ENCODE assay signal across 17 cellular contexts in the genomic region with DNA sequence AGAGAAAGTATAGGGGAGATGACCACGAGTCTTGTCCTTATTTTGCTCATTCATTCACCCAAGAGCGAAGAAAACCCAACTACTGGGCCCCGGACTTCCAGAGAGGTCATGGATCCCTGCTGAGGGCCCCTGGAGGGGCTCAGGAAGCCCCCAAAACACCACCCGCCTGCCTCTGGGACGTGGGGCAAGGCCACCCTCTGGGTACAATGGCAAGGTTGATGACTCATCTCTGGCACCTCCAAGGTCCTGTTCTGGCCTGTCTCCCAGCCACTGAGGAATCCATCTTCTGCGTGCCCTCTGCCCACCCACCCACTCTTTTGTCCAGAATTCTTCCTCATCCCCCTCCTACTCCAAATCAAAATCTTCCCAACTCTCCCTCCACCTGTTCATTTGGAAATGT.
"Had no signal": no experiment of that assay in that cellular context is flagged by ENCODE, and none has a peak within 500 bp of the region (broad histone marks: within the 10 kb centered on the region; RNA-seq: fewer than 3 reads in every experiment).

No MANE protein-coding gene starts in this region.

- H3K9me3 Mint-ChIP-seq: activated T-helper 1 cell treated with anti-CD3 and anti-CD28 coated beads, Interleukin-12 subunit alpha, Interleukin-12 subunit beta, Interleukin-2, Interleukin-4 antibody, amounts not matched to agents 30 ng/mL and 10 ng/mL and 1 ng/mL, durations not matched to agents 14 hours and 24 hours and 36 hours; immature natural killer cell; nephron had no signal

- H3K27ac Mint-ChIP-seq: nephron had no signal

- H3K4me3 ChIP-seq: heart left ventricle, prostate gland, SJCRH30, stomach, thoracic aorta had no signal

- H3K4me1 ChIP-seq: prostate gland, SJCRH30 had no signal

- H3K4me3 Mint-ChIP-seq: nephron had no signal

- H3K36me3 ChIP-seq: SJCRH30 had no signal

- H3K27ac ChIP-seq: heart left ventricle, prostate gland, SJCRH30, thoracic aorta had no signal

- DNase-seq: activated CD4-positive, alpha-beta T cell treated with anti-CD3 and anti-CD28 coated beads, Interleukin-2, amount 50 U/mL, for 4 hours; activated CD4-positive, CD25-positive, alpha-beta regulatory T cell; cerebellar nuclear complex; effector memory CD4-positive, alpha-beta T cell; foreskin melanocyte; heart left ventricle; mesendoderm; nucleus accumbens; right cardiac atrium; SJCRH30; small intestine had no signal

- H3K27me3 ChIP-seq: heart left ventricle, SJCRH30, stomach had no signal

- ATAC-seq: heart left ventricle, right cardiac atrium had no signal

- H3K9me3 ChIP-seq: heart left ventricle, prostate gland, SJCRH30, stomach, thoracic aorta had no signal
